In the genomic region with DNA sequence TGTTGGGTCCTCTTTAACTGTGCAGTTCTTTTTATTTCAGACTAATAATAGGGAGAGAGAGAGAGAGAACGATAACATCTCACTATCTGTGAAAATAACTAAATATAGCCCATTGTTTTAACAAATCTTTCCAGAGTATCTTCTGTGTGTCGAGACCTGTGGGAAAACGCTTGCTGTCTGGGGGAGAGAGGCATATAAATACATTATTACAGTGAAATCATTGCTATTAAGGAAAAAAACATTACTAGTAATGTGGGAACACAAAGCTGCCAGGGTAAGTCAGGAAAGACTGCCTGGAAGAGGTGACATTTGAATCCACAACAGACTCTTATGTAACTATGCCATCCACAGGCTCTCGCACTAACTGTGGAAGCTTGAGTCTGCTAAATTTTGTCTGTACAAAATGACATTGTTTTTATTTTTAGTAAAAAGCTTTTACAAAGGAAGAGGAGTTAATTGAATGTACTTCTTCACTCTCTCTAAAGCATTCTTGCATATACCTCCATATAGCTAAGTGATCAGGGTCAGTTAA, we compare ENCODE assay signal across 1 cellular context.
TF ChIP-seq lines count a peak whose summit lies in the region.

No MANE protein-coding gene starts in this region.

TF ChIP-seq in GM23338, 12 proteins besides CTCF, POLR2A, EP300 and RAD21 (continued from another document):
- TF ChIP-seq EZH2phosphoT487 (IDR thresholded peaks at IDR 0.05; ENCODE audit: unreplicated experiment) (no peak), ZNF331 (CRISPR knock-in tag; IDR thresholded peaks at IDR 0.05; ENCODE audit: low read depth) (no peak), JUNB (IDR thresholded peaks at IDR 0.05; ENCODE audit: unreplicated experiment) (no peak)
